8 cellular contexts compared by ENCODE assay signal in genomic region chr12:106106892-106107291, GRCh38. TPM values are rescaled to one million over a fixed set of nuclear protein-coding genes. Genes with fewer than 3 reads are reported as not detected.
DNase-seq lines count a peak whose midpoint lies in the region; ATAC-seq and TF ChIP-seq lines count a peak whose summit lies in the region.
"Had no signal": no experiment of that assay in that cellular context is flagged by ENCODE, and none has a peak within 500 bp of the region (broad histone marks: within the 10 kb centered on the region; RNA-seq: fewer than 3 reads in every experiment).

No MANE protein-coding gene starts in this region.

- in situ Hi-C loops in IMR-90 (cut with MboI; ENCODE audit: low sequenced_read_pairs): no loop called here

- H3K4me3 ChIP-seq in IMR-90 (ENCODE audit: insufficient read depth, low read depth, low read length) (no peak overlapping the region), ascending aorta (no peak overlapping the region), left ventricle myocardium inferior (no peak overlapping the region), subcutaneous abdominal adipose tissue (ENCODE audit: low read depth in 1 of 5, low read length in 5 of 5) (no peak overlapping the region)

- H3K14ac ChIP-seq in IMR-90 (replicated peaks; ENCODE audit: low read depth, low read length): no peak overlapping the region; the same call in 1 of the 2 replicates

- H2AK5ac ChIP-seq in IMR-90 (ENCODE audit: low read depth, low read length): 0 out of 2 replicates have a peak overlapping the region, but pooled peaks have one; percentile 5

- intact Hi-C loops in IMR-90 (cut with micrococcal nuclease) (no loop called here), ascending aorta (cut with DNase I) (loop anchor here (2.0 kb wide), 2 partner anchors 16 to 28 kb away; no protein-coding TSS in a partner anchor), left ventricle myocardium inferior (cut with micrococcal nuclease) (no loop called here)

- no peaks in the 10 kb centered on the region for H3K9me3 Mint-ChIP-seq in activated naive CD4-positive, alpha-beta T cell treated with anti-CD3 and anti-CD28 coated beads, Interleukin-2, amount 50 U/mL, for 72 hours

- peaks cover 7 to 49% of the 10 kb centered on the region in 2 experiments; a peak in 3 of 4 replicates for H3K79me1 ChIP-seq in IMR-90 (ENCODE audit: low read depth in 1 of 2, low read length in 2 of 2)

- H3K9me3 ChIP-seq in IMR-90 (ENCODE audit: control insufficient read depth, insufficient read depth, low read length) (no peaks in the 10 kb centered on the region), ascending aorta (no peaks in the 10 kb centered on the region), left ventricle myocardium inferior (replicated peaks) (no peaks in the 10 kb centered on the region), subcutaneous abdominal adipose tissue (ENCODE audit: control insufficient read depth in 5 of 5, low read length in 5 of 5) (no peaks in the 10 kb centered on the region)

- no peak overlapping the region for H2BK120ac ChIP-seq in IMR-90 (ENCODE audit: low read depth, low read length)

- H2BK20ac ChIP-seq in IMR-90 (ENCODE audit: low read depth, low read length): no peak overlapping the region

- no peak overlapping the region for H4K5ac ChIP-seq in IMR-90 (ENCODE audit: low read depth, low read length)

- DNase-seq in IMR-90 (peak; percentile 58), ascending aorta (ENCODE audit: low spot score in 2 of 2) (no peak), left ventricle myocardium inferior (no peak), CD1c-positive myeloid dendritic cell (ENCODE audit: extremely low spot score) (no peak)
- no peak for DNase-seq in activated naive CD4-positive, alpha-beta T cell treated with anti-CD3 and anti-CD28 coated beads, Interleukin-2, amount 50 U/mL, for 72 hours (ENCODE audit: low spot score in 2 of 2)
- DNase-seq: retina had no signal

- H3K23ac ChIP-seq in IMR-90 (ENCODE audit: low read depth, low read length): no peak overlapping the region

- H2BK5ac ChIP-seq in IMR-90 (ENCODE audit: low read depth, low read length, poor library complexity, severe bottlenecking): no peak overlapping the region

- no peak for TF ChIP-seq RAD21 in IMR-90 (IDR thresholded peaks at IDR 0.05; ENCODE audit: low read length)

- dilution Hi-C loops in IMR-90 (cut with HindIII; ENCODE audit: low sequenced_read_pairs, unreplicated experiment): no loop called here

- H3K27me3 ChIP-seq in IMR-90 (ENCODE audit: control insufficient read depth, insufficient read depth, low read length) (no peaks in the 10 kb centered on the region), ascending aorta (no peaks in the 10 kb centered on the region), left ventricle myocardium inferior (ENCODE audit: low read depth) (no peaks in the 10 kb centered on the region), subcutaneous abdominal adipose tissue (ENCODE audit: control insufficient read depth in 5 of 5, insufficient read depth in 4 of 5, low read length in 5 of 5) (no peaks in the 10 kb centered on the region)

- H3K9me1 ChIP-seq in IMR-90 (ENCODE audit: insufficient read depth, low read length): peaks cover 4% of the 10 kb centered on the region; the same call in 1 of the 2 replicates

- no peak for TF ChIP-seq POLR2A in IMR-90 (IDR thresholded peaks at IDR 0.05; ENCODE audit: low read depth, low read length)

- CTCF ChIA-PET in IMR-90 (lab: Yijun Ruan, JAX): interaction anchor here (1.2 kb wide), 1 partner anchor 32 kb away, joined by 3 read pairs; no protein-coding TSS in a partner anchor

- 0 out of 2 replicates have a peak overlapping the region, but pooled peaks have one; percentile 2 for H3K4me2 ChIP-seq in IMR-90 (ENCODE audit: low read depth, low read length)

- POLR2A ChIA-PET in IMR-90 (lab: Charles Lee; ENCODE audit: unreplicated experiment): no interaction called here

- H3K36me3 Mint-ChIP-seq in activated naive CD4-positive, alpha-beta T cell treated with anti-CD3 and anti-CD28 coated beads, Interleukin-2, amount 50 U/mL, for 72 hours: no peaks in the 10 kb centered on the region

- no peak for TF ChIP-seq CTCF in IMR-90 (conservative IDR thresholded peaks at IDR 0.05; ENCODE audit: low read depth, low read length)
- no peak for TF ChIP-seq CTCF in ascending aorta (IDR thresholded peaks at IDR 0.05)
- TF ChIP-seq CTCF in left ventricle myocardium inferior (IDR thresholded peaks at IDR 0.05; ENCODE audit: borderline replicate concordance): no peak

- no peak overlapping the region for H4K8ac ChIP-seq in IMR-90 (ENCODE audit: low read depth in 2 of 2, low read length in 2 of 2)

- no peak overlapping the region for H3K56ac ChIP-seq in IMR-90 (ENCODE audit: extremely low read depth, insufficient read depth, low read length)

- H2BK15ac ChIP-seq in IMR-90 (ENCODE audit: low read depth, low read length): no peak overlapping the region

- no peak overlapping the region for H3K27ac Mint-ChIP-seq in activated naive CD4-positive, alpha-beta T cell treated with anti-CD3 and anti-CD28 coated beads, Interleukin-2, amount 50 U/mL, for 72 hours

- WGBS in IMR-90 (ENCODE audit: extremely low coverage in 2 of 2, insufficient read length in 1 of 2), 2 experiments: 65% methylated on average over 5 of the region's 6 CpGs; no CpG with 5 or more reads in 1 of the 2 experiments

- ATAC-seq in IMR-90 (ENCODE audit: low read depth): peak; percentile 52
- ATAC-seq in activated naive CD4-positive, alpha-beta T cell treated with anti-CD3 and anti-CD28 coated beads, Interleukin-2, amount 50 U/mL, for 72 hours: no peak
- ATAC-seq in HG03460 (IDR thresholded peaks at IDR 0.05; ENCODE audit: unreplicated experiment): no peak

- no peak overlapping the region for H2AFZ ChIP-seq in IMR-90 (replicated peaks; ENCODE audit: low read length, poor library complexity)

- H3K9ac ChIP-seq in IMR-90 (ENCODE audit: low read depth, low read length): no peak overlapping the region
- H3K9ac ChIP-seq in subcutaneous abdominal adipose tissue (ENCODE audit: low read length in 5 of 5): no peak overlapping the region

- H2AK9ac ChIP-seq in IMR-90 (replicated peaks; ENCODE audit: low read depth, low read length, poor library complexity): no peak overlapping the region

- peaks cover 14% of the 10 kb centered on the region; the same call in 1 of the 2 replicates for H4K20me1 ChIP-seq in IMR-90 (ENCODE audit: insufficient read depth, low read length)

- H3K27ac ChIP-seq in IMR-90 (ENCODE audit: insufficient read depth, low read length): no peak overlapping the region
- peak overlapping the region; percentile 91 for H3K27ac ChIP-seq in ascending aorta
- H3K27ac ChIP-seq in left ventricle myocardium inferior (replicated peaks): peak overlapping the region; percentile 98
- peak overlapping the region; percentile 2 for H3K27ac ChIP-seq in subcutaneous abdominal adipose tissue (ENCODE audit: low read depth, low read length)

- H3K4me1 ChIP-seq in IMR-90 (ENCODE audit: control insufficient read depth, insufficient read depth, low read length) (peaks cover 18% of the 10 kb centered on the region), ascending aorta (peaks cover 16 to 71% of the 10 kb centered on the region in 2 donors), left ventricle myocardium inferior (peaks cover 100% of the 10 kb centered on the region), subcutaneous abdominal adipose tissue (ENCODE audit: control insufficient read depth in 5 of 5, insufficient read depth in 5 of 5, low read length in 5 of 5) (peaks cover 4 to 62% (median 45%) of the 10 kb centered on the region in 5 donors)

- H3K18ac ChIP-seq in IMR-90 (ENCODE audit: low read depth, low read length): no peak overlapping the region

- no peak overlapping the region; the same call in 1 of the 2 replicates for H3K4ac ChIP-seq in IMR-90 (ENCODE audit: low read depth, low read length)

- H3K36me3 ChIP-seq in IMR-90 (ENCODE audit: control insufficient read depth, insufficient read depth, low read length) (peaks cover 5% of the 10 kb centered on the region; the same call in 1 of the 2 replicates), ascending aorta (peaks cover 0 to 4% of the 10 kb centered on the region in 2 donors), left ventricle myocardium inferior (peaks cover 16% of the 10 kb centered on the region), subcutaneous abdominal adipose tissue (ENCODE audit: control insufficient read depth in 5 of 5, insufficient read depth in 5 of 5, low read length in 5 of 5) (peaks cover 0 to 26% (median 17%) of the 10 kb centered on the region in 5 donors)

- BruUV-seq in IMR-90 (replicated peaks; lab: Mats Ljungman, UMichigan): no TSS peak

- peak overlapping the region; percentile 19; the same call in 1 of the 2 replicates for H4K91ac ChIP-seq in IMR-90 (ENCODE audit: insufficient read depth, low read depth, low read length)

TF ChIP-seq in IMR-90, 13 proteins besides CTCF, POLR2A, EP300 and RAD21:
- TF ChIP-seq MXI1 (IDR thresholded peaks at IDR 0.05; ENCODE audit: borderline replicate concordance, low read depth, low read length): 0 out of 2 replicates have a peak, but pooled peaks have one; percentile 39
- peak; percentile 74 for TF ChIP-seq CEBPB (IDR thresholded peaks at IDR 0.05; ENCODE audit: low read depth, low read length)
- no peak for TF ChIP-seq RCOR1 (IDR thresholded peaks at IDR 0.05; ENCODE audit: insufficient replicate concordance, low read length)
- no peak for TF ChIP-seq SMC3 (IDR thresholded peaks at IDR 0.05; ENCODE audit: low read depth, low read length)

RNA-seq across cellular contexts. Expression of gene NUAK1, which starts 31.9 kb away (rescaled TPM):
- 8.8 and 8.9 TPM in 2 replicates for total RNA-seq in IMR-90 (2012; rRNA removed)
- polyA plus RNA-seq in IMR-90 (2012; rRNA removed): 4.8 and 4.9 TPM in 2 replicates
- 3.0 and 3.1 TPM in 2 replicates for polyA plus RNA-seq in IMR-90 (2012; cell fraction: cytosol; rRNA removed)
- polyA plus RNA-seq in IMR-90 (2012; cell fraction: nucleus; rRNA removed; ENCODE audit: low replicate concordance): 4.5 and 10.4 TPM in 2 replicates
- total RNA-seq in ascending aorta: 29.7 TPM
- 42.1 TPM for total RNA-seq in left ventricle myocardium inferior
- total RNA-seq in activated naive CD4-positive, alpha-beta T cell treated with anti-CD3 and anti-CD28 coated beads, Interleukin-2, amount 50 U/mL, for 72 hours: not detected
